8 cellular contexts compared by ENCODE assay signal in genomic region chr10:5623081-5623748, GRCh38. TPM values are rescaled to one million over a fixed set of nuclear protein-coding genes. Genes with fewer than 3 reads are reported as not detected.
DNase-seq lines count a peak whose midpoint lies in the region; ATAC-seq and TF ChIP-seq lines count a peak whose summit lies in the region.

No MANE protein-coding gene starts in this region.

- H3K4me3 ChIP-seq in lower leg skin (ENCODE audit: low read depth, poor library complexity, severe bottlenecking): no peak overlapping the region

- peaks cover 0 to 3% (median 3%) of the 10 kb centered on the region in 3 donors for H3K27me3 Mint-ChIP-seq in CD14-positive monocyte (ENCODE audit: low read depth in 3 of 3)

- intact Hi-C loops in CD14-positive monocyte (cut with micrococcal nuclease) (loop anchor here (5.0 to 10.0 kb wide), 2 partner anchors 181 to 778 kb away; no protein-coding TSS in a partner anchor), lower leg skin (cut with DNase I; ENCODE audit: low total_unique reads) (no loop called here)

- H3K4me3 Mint-ChIP-seq in CD14-positive monocyte: no peak overlapping the region

- H3K36me3 Mint-ChIP-seq in CD14-positive monocyte: no peaks in the 10 kb centered on the region

- H3K4me1 Mint-ChIP-seq in CD14-positive monocyte: peaks cover 3% of the 10 kb centered on the region

- H3K9me3 Mint-ChIP-seq in CD14-positive monocyte: no peaks in the 10 kb centered on the region

- DNase-seq in CD14-positive monocyte (ENCODE audit: low spot score) (peak; percentile 79), NCI-H526 (lab: John Stamatoyannopoulos, UW) (peak; percentile 52 to 87), dermis blood vessel endothelial cell (peak; percentile 91), lower leg skin (ENCODE audit: low spot score in 2 of 2) (peak; percentile 75 to 97)
- DNase-seq in activated CD4-positive, alpha-beta T cell treated with anti-CD3 and anti-CD28 coated beads, Interleukin-2, amount 50 U/mL, for 24 hours (ENCODE audit: low read depth in 1 of 2, low spot score in 1 of 2): peak; percentile 54 to 79
- peak; percentile 64 to 86 (median 65) for DNase-seq in stimulated activated CD4-positive, alpha-beta T cell treated with anti-CD3 and anti-CD28 coated beads, TNF-alpha, amount 100 ng/mL, for 24 hours (ENCODE audit: low read depth in 3 of 3)

- 13 to 37% methylated on average over 6 to 16 of the region's 19 CpGs for WGBS in lower leg skin, 2 donors

- TF ChIP-seq POLR2A in lower leg skin (IDR thresholded peaks at IDR 0.05): no peak

- TF ChIP-seq CTCF in CD14-positive monocyte (IDR thresholded peaks at IDR 0.05): peak; percentile 84
- peak in 1 of 3 donors; percentile 85 for TF ChIP-seq CTCF in lower leg skin (IDR thresholded peaks at IDR 0.05)

- H3K27ac Mint-ChIP-seq in CD14-positive monocyte: no peak overlapping the region

- ATAC-seq in GM19043 (IDR thresholded peaks at IDR 0.05; ENCODE audit: low read depth, unreplicated experiment) (peak; percentile 95), HG03175 (IDR thresholded peaks at IDR 0.05; ENCODE audit: unreplicated experiment) (peak; percentile 95)

RNA-seq across cellular contexts. Expression of gene ASB13, which starts 43.2 kb away (rescaled TPM):
- polyA plus RNA-seq in CD14-positive monocyte: 10 to 100 TPM; 37.8 to 44.1 TPM
- total RNA-seq in dermis blood vessel endothelial cell: 17.5 and 17.6 TPM in 2 replicates
- total RNA-seq in lower leg skin: 10 to 100 TPM in 3 of 4 donors, 1 to 10 TPM in 1; 9.9 to 28.5 (median 18.4) TPM
